13 cellular contexts compared by ENCODE assay signal in genomic region chr4:82017680-82018079, GRCh38.
A peak's percentile ranks its signal among the peaks of the same experiment; 100 is the strongest.
DNase-seq lines count a peak whose midpoint lies in the region; ATAC-seq, FAIRE-seq and TF ChIP-seq lines count a peak whose summit lies in the region.
"Had no signal": no experiment of that assay in that cellular context is flagged by ENCODE, and none has a peak within 500 bp of the region (broad histone marks: within the 10 kb centered on the region; RNA-seq: fewer than 3 reads in every experiment).

No MANE protein-coding gene starts in this region.

- DNase-seq in GM10248 (ENCODE audit: extremely low spot score) (peak; percentile 26), Karpas-422 (peak; percentile 60), GM12878 (ENCODE audit: low read depth, low spot score) (no peak), mesenchymal stem cell (peak; percentile 4), SIG-M5 treated with dmso at 0.1 percent for 504 hours (lab: John Stamatoyannopoulos, UW; ENCODE audit: unreplicated experiment) (no peak), H9 (no peak)
- no peak for DNase-seq in activated CD4-positive, CD25-positive, alpha-beta regulatory T cell treated with anti-CD3 and anti-CD28 coated beads, Interleukin-2, amount 50 U/mL, for 72 hours
- DNase-seq in T-helper 2 cell treated with Interferon-gamma antibody and Interleukin-4, amounts not matched to agents 5 μg/mL and 100 μg/mL, for 36 hours (ENCODE audit: low spot score), result no peak
- DNase-seq: activated CD8-positive, alpha-beta memory T cell treated with anti-CD3 and anti-CD28 coated beads, Interleukin-2, amount 10 ng/mL, durations not matched to agents 7 days and 5 days; GF-D8; NCI-H1436 treated with DMSO at 0.1 percent for 48 hours; SHP77 had no signal

- intact Hi-C loops in GM12878 (cut with micrococcal nuclease; ENCODE audit: unreplicated experiment), result no loop called here

- TF ChIP-seq POLR2A in GM12878 (IDR thresholded peaks at IDR 0.05; ENCODE audit: low read depth, low read length), result no peak

- H4K91ac ChIP-seq in mesenchymal stem cell (ENCODE audit: low read length) (no peak overlapping the region), H9 (ENCODE audit: insufficient read length, low read depth, low read length) (no peak overlapping the region)

- no TSS peak for BruUV-seq in GM12878 (replicated peaks; lab: Mats Ljungman, UMichigan)

- no peaks in the 10 kb centered on the region for H3K4me1 Mint-ChIP-seq in T-helper 2 cell treated with Interferon-gamma antibody and Interleukin-4, amounts not matched to agents 5 μg/mL and 100 μg/mL, for 36 hours (ENCODE audit: low read depth)
- no peaks in the 10 kb centered on the region for H3K4me1 Mint-ChIP-seq in H9
- H3K4me1 Mint-ChIP-seq: activated CD8-positive, alpha-beta memory T cell treated with anti-CD3 and anti-CD28 coated beads, Interleukin-2, amount 10 ng/mL, durations not matched to agents 7 days and 5 days had no signal

- H3K18ac ChIP-seq in mesenchymal stem cell (ENCODE audit: low read depth in 1 of 2, low read length in 2 of 2) (no peak overlapping the region), H9 (ENCODE audit: insufficient read length, low read depth, low read length) (no peak overlapping the region)

- H3K79me1 ChIP-seq in mesenchymal stem cell (replicated peaks; ENCODE audit: low read length, poor library complexity, severe bottlenecking) (no peaks in the 10 kb centered on the region), H9 (ENCODE audit: insufficient read depth, low read depth, low read length, poor library complexity, severe bottlenecking) (no peaks in the 10 kb centered on the region)

- H3K14ac ChIP-seq in mesenchymal stem cell (ENCODE audit: low read length in 2 of 2) (no peak overlapping the region), H9 (ENCODE audit: insufficient read depth, low read length) (no peak overlapping the region)

- no peak overlapping the region for H4K8ac ChIP-seq in mesenchymal stem cell (ENCODE audit: low read length)
- H4K8ac ChIP-seq in H9 (replicated peaks; ENCODE audit: insufficient read length, low read depth, low read length), result no peak overlapping the region

- no peak overlapping the region for H3K9ac ChIP-seq in Karpas-422 (ENCODE audit: low read length)
- no peak overlapping the region for H3K9ac ChIP-seq in GM12878 (ENCODE audit: control insufficient read depth, insufficient read depth, low read length)
- no peak overlapping the region for H3K9ac ChIP-seq in mesenchymal stem cell (ENCODE audit: low read length)
- H3K9ac ChIP-seq in H9 (ENCODE audit: extremely low read depth, insufficient read length, low read length), result no peak overlapping the region

- no peak overlapping the region for H2BK20ac ChIP-seq in H9 (ENCODE audit: low read depth, low read length, poor library complexity, severe bottlenecking)

- H3K4me2 ChIP-seq in Karpas-422 (ENCODE audit: low read depth, low read length, poor library complexity, severe bottlenecking) (no peak overlapping the region), GM12878 (ENCODE audit: control insufficient read depth, insufficient read depth) (no peak overlapping the region), mesenchymal stem cell (ENCODE audit: low read length, poor library complexity, severe bottlenecking) (no peak overlapping the region), H9 (ENCODE audit: insufficient read depth, insufficient read length, low read length) (no peak overlapping the region)

- H3K27ac ChIP-seq in Karpas-422 (ENCODE audit: low read length), result no peak overlapping the region
- H3K27ac ChIP-seq in GM12878 (ENCODE audit: control insufficient read depth, insufficient read depth), result no peak overlapping the region
- H3K27ac ChIP-seq in mesenchymal stem cell (ENCODE audit: low read length, poor library complexity, severe bottlenecking), result no peak overlapping the region
- H3K27ac ChIP-seq in H9 (ENCODE audit: insufficient read length, low read depth, low read length), result no peak overlapping the region

- SMC1A ChIA-PET in GM12878 (lab: Charles Lee; ENCODE audit: uncharacterized antibody, unreplicated experiment), result no interaction called here

- ATAC-seq in GM12878, result no peak
- ATAC-seq: activated CD8-positive, alpha-beta memory T cell treated with anti-CD3 and anti-CD28 coated beads, Interleukin-2, amount 10 ng/mL, durations not matched to agents 7 days and 5 days had no signal

- H3K4ac ChIP-seq in mesenchymal stem cell (ENCODE audit: low read depth in 1 of 2, low read length in 2 of 2), result no peak overlapping the region
- no peak overlapping the region for H3K4ac ChIP-seq in H9 (ENCODE audit: low read depth, low read length)

- H4K20me1 ChIP-seq in Karpas-422 (ENCODE audit: insufficient read depth, low read depth, low read length) (no peaks in the 10 kb centered on the region), GM12878 (ENCODE audit: control insufficient read depth, insufficient read depth) (no peaks in the 10 kb centered on the region), H9 (ENCODE audit: control insufficient read depth, insufficient read depth, insufficient read length) (no peaks in the 10 kb centered on the region)

- H3K36me3 Mint-ChIP-seq in T-helper 2 cell treated with Interferon-gamma antibody and Interleukin-4, amounts not matched to agents 5 μg/mL and 100 μg/mL, for 36 hours (ENCODE audit: low read depth), result no peaks in the 10 kb centered on the region
- H3K36me3 Mint-ChIP-seq in H9 (ENCODE audit: insufficient read depth in 1 of 3, low read depth in 3 of 3), result peaks cover 2 to 16% (median 4%) of the 10 kb centered on the region in 3 experiments; a peak in 5 of 7 replicates
- H3K36me3 Mint-ChIP-seq: activated CD8-positive, alpha-beta memory T cell treated with anti-CD3 and anti-CD28 coated beads, Interleukin-2, amount 10 ng/mL, durations not matched to agents 7 days and 5 days had no signal

- no peaks in the 10 kb centered on the region for H3K4me1 ChIP-seq in Karpas-422 (ENCODE audit: low read length)
- no peaks in the 10 kb centered on the region for H3K4me1 ChIP-seq in GM12878 (ENCODE audit: control insufficient read depth, insufficient read depth, low read length)
- no peaks in the 10 kb centered on the region for H3K4me1 ChIP-seq in mesenchymal stem cell (ENCODE audit: control insufficient read depth, insufficient read depth, low read depth, low read length)
- no peaks in the 10 kb centered on the region for H3K4me1 ChIP-seq in H9 (ENCODE audit: insufficient read depth, low read length)

- H3K23me2 ChIP-seq in H9 (ENCODE audit: insufficient read length, low read depth, low read length, poor library complexity, severe bottlenecking), result no peaks in the 10 kb centered on the region

- no peak overlapping the region for H3T11ph ChIP-seq in H9 (ENCODE audit: low read length)

- H2BK5ac ChIP-seq in mesenchymal stem cell (ENCODE audit: low read depth, low read length, poor library complexity, severe bottlenecking), result no peak overlapping the region
- H2BK5ac ChIP-seq in H9 (ENCODE audit: insufficient read length, low read length), result no peak overlapping the region

- H3K27ac Mint-ChIP-seq in T-helper 2 cell treated with Interferon-gamma antibody and Interleukin-4, amounts not matched to agents 5 μg/mL and 100 μg/mL, for 36 hours, result no peak overlapping the region
- no peak overlapping the region for H3K27ac Mint-ChIP-seq in H9
- H3K27ac Mint-ChIP-seq: activated CD8-positive, alpha-beta memory T cell treated with anti-CD3 and anti-CD28 coated beads, Interleukin-2, amount 10 ng/mL, durations not matched to agents 7 days and 5 days; progenitor cell of endocrine pancreas had no signal

- RAD21 ChIA-PET in GM12878 (lab: Charles Lee; ENCODE audit: unreplicated experiment), result no interaction called here

- no peak for TF ChIP-seq CTCF in GM10248 (IDR thresholded peaks at IDR 0.05; ENCODE audit: control extremely low read depth, extremely low read depth, low read depth, missing control alignments)
- TF ChIP-seq CTCF in GM12878 (IDR thresholded peaks at IDR 0.05 in 2 of 3, conservative IDR thresholded peaks at IDR 0.05 in 1 of 3; ENCODE audit: control insufficient read depth in 2 of 3, extremely low read depth in 1 of 3, insufficient read depth in 1 of 3, low read depth in 3 of 3, low read length in 3 of 3), result no peak
- TF ChIP-seq CTCF in H9 (conservative IDR thresholded peaks at IDR 0.05), result no peak

- no peak overlapping the region for H2BK120ac ChIP-seq in mesenchymal stem cell (ENCODE audit: low read depth, low read length)
- H2BK120ac ChIP-seq in H9 (ENCODE audit: low read depth, low read length, poor library complexity, severe bottlenecking), result no peak overlapping the region

- no peak overlapping the region for H3K56ac ChIP-seq in H9 (ENCODE audit: insufficient read length, low read depth, low read length)

- no peaks in the 10 kb centered on the region for H3K9me2 ChIP-seq in Karpas-422 (replicated peaks; ENCODE audit: insufficient read depth, low read length)

- H3K27me3 ChIP-seq in Karpas-422 (ENCODE audit: low read length) (no peaks in the 10 kb centered on the region), GM12878 (replicated peaks in 1 of 2; ENCODE audit: control insufficient read depth in 2 of 2, insufficient read depth in 2 of 2, low read length in 1 of 2) (no peaks in the 10 kb centered on the region), mesenchymal stem cell (ENCODE audit: control insufficient read depth in 1 of 2, insufficient read depth in 1 of 2, low read length in 2 of 2) (no peaks in the 10 kb centered on the region), H9 (ENCODE audit: insufficient read depth, low read length) (no peaks in the 10 kb centered on the region)

- POLR2A ChIA-PET in GM10248 (lab: Yijun Ruan, JAX) (no interaction called here), GM12878 (lab: Charles Lee) (no interaction called here)

- H3K79me2 ChIP-seq in Karpas-422 (ENCODE audit: low read length) (no peaks in the 10 kb centered on the region), GM12878 (ENCODE audit: control insufficient read depth, insufficient read depth, low read length) (no peaks in the 10 kb centered on the region), H9 (ENCODE audit: insufficient read depth, low read length) (no peaks in the 10 kb centered on the region)

- no peak overlapping the region for H3K23ac ChIP-seq in mesenchymal stem cell (ENCODE audit: low read length in 2 of 2)
- no peak overlapping the region for H3K23ac ChIP-seq in H9 (ENCODE audit: insufficient read length, low read depth, low read length)

- H3K9me3 Mint-ChIP-seq in T-helper 2 cell treated with Interferon-gamma antibody and Interleukin-4, amounts not matched to agents 5 μg/mL and 100 μg/mL, for 36 hours, result no peaks in the 10 kb centered on the region
- H3K9me3 Mint-ChIP-seq in H9, result peaks cover 17 to 19% of the 10 kb centered on the region in 2 experiments

- H3K36me3 ChIP-seq in Karpas-422 (ENCODE audit: insufficient read depth, low read length) (no peaks in the 10 kb centered on the region), GM12878 (ENCODE audit: control insufficient read depth in 2 of 2, insufficient read depth in 2 of 2, low read length in 1 of 2) (no peaks in the 10 kb centered on the region), mesenchymal stem cell (ENCODE audit: control insufficient read depth in 1 of 2, insufficient read depth in 2 of 2, low read depth in 1 of 2, low read length in 2 of 2) (no peaks in the 10 kb centered on the region)

- no peaks in the 10 kb centered on the region for H3K27me3 Mint-ChIP-seq in T-helper 2 cell treated with Interferon-gamma antibody and Interleukin-4, amounts not matched to agents 5 μg/mL and 100 μg/mL, for 36 hours (ENCODE audit: low read depth)
- peaks cover 5% of the 10 kb centered on the region for H3K27me3 Mint-ChIP-seq in H9 (ENCODE audit: low read depth)
- H3K27me3 Mint-ChIP-seq: progenitor cell of endocrine pancreas had no signal

- no peak overlapping the region for H3K4me3 ChIP-seq in Karpas-422 (ENCODE audit: low read length)
- H3K4me3 ChIP-seq in GM12878, result no peak overlapping the region
- H3K4me3 ChIP-seq in mesenchymal stem cell (ENCODE audit: insufficient read depth in 1 of 2, low read depth in 1 of 2, low read length in 2 of 2), result no peak overlapping the region

- TF ChIP-seq RAD21 in GM12878 (IDR thresholded peaks at IDR 0.05; ENCODE audit: insufficient read depth, low read depth, low read length), result no peak

- H4K5ac ChIP-seq in H9 (ENCODE audit: insufficient read length, low read depth, low read length), result no peak overlapping the region

- H2BK15ac ChIP-seq in mesenchymal stem cell (ENCODE audit: low read depth, poor library complexity, severe bottlenecking) (no peak overlapping the region), H9 (ENCODE audit: low read depth, low read length) (no peak overlapping the region)

- TF ChIP-seq EP300 in GM12878 (IDR thresholded peaks at IDR 0.05; ENCODE audit: borderline replicate concordance in 1 of 2, control insufficient read depth in 1 of 2, low read depth in 2 of 2, low read length in 2 of 2), result no peak

- FAIRE-seq in GM12878 (lab: Jason Lieb, UNC), result peak; percentile 7

- CTCF ChIA-PET in GM10248 (lab: Yijun Ruan, JAX), result interaction anchor here (1.0 kb wide), 1 partner anchor 24 kb away, joined by 3 read pairs; no protein-coding TSS in a partner anchor
- CTCF ChIA-PET in GM12878 (lab: Yijun Ruan, JAX), result no interaction called here

- H2AFZ ChIP-seq in Karpas-422 (ENCODE audit: low read length) (no peak overlapping the region), GM12878 (ENCODE audit: control insufficient read depth, low read depth, low read length) (no peak overlapping the region), mesenchymal stem cell (ENCODE audit: low read depth, low read length) (no peak overlapping the region), H9 (ENCODE audit: low read length) (no peak overlapping the region)

- H2BK12ac ChIP-seq in mesenchymal stem cell (ENCODE audit: low read length in 2 of 2) (no peak overlapping the region), H9 (ENCODE audit: insufficient read length, low read depth, low read length) (no peak overlapping the region)

- in situ Hi-C loops in GM12878 (cut with MboI), result no loop called here

- H2AK5ac ChIP-seq in mesenchymal stem cell (ENCODE audit: low read length, severe bottlenecking) (no peak overlapping the region), H9 (ENCODE audit: insufficient read length, low read length) (no peak overlapping the region)

- 87% methylated on average over 2 of the region's 2 CpGs for WGBS in GM12878 (ENCODE audit: insufficient coverage, insufficient replicate concordance, low lambda C conversion rate, missing lambda C conversion rate)
- 95% methylated on average over 1 of the region's 2 CpGs for WGBS in mesenchymal stem cell
- WGBS in H9 (ENCODE audit: extremely low coverage, insufficient read length, low lambda C conversion rate), result no CpG with 5 or more reads among the region's 2 CpGs

- no peak overlapping the region for H3K4me3 Mint-ChIP-seq in T-helper 2 cell treated with Interferon-gamma antibody and Interleukin-4, amounts not matched to agents 5 μg/mL and 100 μg/mL, for 36 hours
- H3K4me3 Mint-ChIP-seq in H9, result no peak overlapping the region
- H3K4me3 Mint-ChIP-seq: activated CD8-positive, alpha-beta memory T cell treated with anti-CD3 and anti-CD28 coated beads, Interleukin-2, amount 10 ng/mL, durations not matched to agents 7 days and 5 days had no signal

- H3K9me3 ChIP-seq in Karpas-422 (ENCODE audit: low read length) (no peaks in the 10 kb centered on the region), GM12878 (replicated peaks; ENCODE audit: control insufficient read depth, insufficient read depth, low read length) (no peaks in the 10 kb centered on the region), mesenchymal stem cell (ENCODE audit: control insufficient read depth, low read length) (no peaks in the 10 kb centered on the region), H9 (ENCODE audit: control insufficient read depth, low read depth, low read length) (no peaks in the 10 kb centered on the region)

Comparison
In these comparisons a context has a peak if more than half of its experiments do, and no peak if none do; other contexts are left out.
1. DNase-seq: peak in GM10248 (single experiment), Karpas-422 (single experiment) and mesenchymal stem cell (single experiment); none in GM12878 (single experiment), SIG-M5 treated with dmso at 0.1 percent for 504 hours (single experiment), activated CD4-positive, CD25-positive, alpha-beta regulatory T cell treated with anti-CD3 and anti-CD28 coated beads, Interleukin-2, amount 50 U/mL, for 72 hours (single experiment), T-helper 2 cell treated with Interferon-gamma antibody and Interleukin-4, amounts not matched to agents 5 μg/mL and 100 μg/mL, for 36 hours (single experiment) and H9 (single experiment).